ENCODE assay signal across 10 cellular contexts in the genomic region with DNA sequence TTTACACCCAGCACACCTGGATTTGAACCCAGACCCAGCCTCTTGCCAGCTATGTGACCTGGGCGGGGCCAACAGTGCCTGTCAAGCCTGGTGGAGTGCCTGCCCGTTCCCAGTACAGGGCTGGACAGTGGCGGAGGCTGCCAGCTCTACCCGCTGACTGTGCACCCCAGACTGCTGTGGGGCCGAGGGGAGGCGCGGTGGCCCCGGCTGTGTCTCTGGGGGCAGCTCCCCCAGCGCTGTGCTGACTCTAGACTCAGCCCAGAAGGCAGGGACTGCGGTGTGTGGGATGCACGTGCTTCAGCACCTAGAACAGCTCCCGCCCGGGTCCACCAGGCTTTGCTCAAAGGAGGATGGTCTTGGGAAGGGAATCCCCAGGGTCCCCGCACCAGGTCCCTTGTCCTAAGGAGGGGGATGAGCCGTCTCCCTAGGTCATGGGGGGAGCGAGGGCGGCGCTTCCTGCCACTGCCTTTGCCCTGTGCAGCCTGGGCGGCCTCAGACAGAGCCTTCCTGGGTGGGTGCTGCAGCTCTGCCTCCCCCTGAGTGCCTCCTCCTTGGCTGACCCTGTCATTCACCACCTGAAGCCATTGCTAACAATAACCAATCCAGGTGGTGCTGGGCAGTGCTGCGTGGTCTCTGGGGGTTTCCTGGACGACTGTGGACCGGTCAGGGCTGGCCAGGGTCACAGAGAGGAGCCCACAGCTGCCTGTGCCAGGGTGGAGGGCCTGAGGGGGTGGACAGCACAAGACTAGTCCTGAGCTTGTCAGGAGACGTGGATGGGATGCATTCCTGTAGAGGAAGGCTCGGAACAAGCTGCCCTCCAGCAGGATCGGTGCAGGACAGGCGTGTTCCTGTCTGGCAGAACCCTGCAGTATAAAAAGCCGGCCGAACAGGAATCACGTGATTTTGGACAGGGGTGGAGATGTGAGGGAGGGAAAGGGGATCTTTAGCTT. TPM values are rescaled to one million over a fixed set of nuclear protein-coding genes. Genes with fewer than 3 reads are reported as not detected.
DNase-seq lines count a peak whose midpoint lies in the region; ATAC-seq and TF ChIP-seq lines count a peak whose summit lies in the region.
"Had no signal": no experiment of that assay in that cellular context is flagged by ENCODE, and none has a peak within 500 bp of the region (broad histone marks: within the 10 kb centered on the region; RNA-seq: fewer than 3 reads in every experiment).

No MANE protein-coding gene starts in this region.

- H3K27me3 ChIP-seq in sigmoid colon, result peaks cover 6 to 33% (median 23%) of the 10 kb centered on the region in 3 donors

- H3K4me3 ChIP-seq in sigmoid colon, result no peak overlapping the region

- peaks cover 2% of the 10 kb centered on the region for H3K9me3 Mint-ChIP-seq in activated T-cell treated with anti-CD3 and anti-CD28 coated beads, Interleukin-2, amount 50 U/mL, for 24 hours
- H3K9me3 Mint-ChIP-seq in progenitor cell of endocrine pancreas (ENCODE audit: low read depth), result peaks cover 5% of the 10 kb centered on the region

- no peaks in the 10 kb centered on the region for H3K36me3 Mint-ChIP-seq in activated T-cell treated with anti-CD3 and anti-CD28 coated beads, Interleukin-2, amount 50 U/mL, for 24 hours (ENCODE audit: low read depth)
- H3K36me3 Mint-ChIP-seq in progenitor cell of endocrine pancreas (ENCODE audit: insufficient read depth), result no peaks in the 10 kb centered on the region
- H3K36me3 Mint-ChIP-seq: natural killer cell treated with Interleukin-12 subunit alpha and Interleukin-12 subunit beta and Interleukin-15 and Interleukin-18, amount 100 ng/mL, for 72 hours had no signal

- WGBS in sigmoid colon, 2 donors, result 38 to 41% methylated on average over 29 of the region's 29 CpGs

- TF ChIP-seq POLR2A in sigmoid colon (IDR thresholded peaks at IDR 0.05), result no peak

- H3K27me3 Mint-ChIP-seq in activated T-cell treated with anti-CD3 and anti-CD28 coated beads, Interleukin-2, amount 50 U/mL, for 24 hours, result peaks cover 27% of the 10 kb centered on the region
- H3K27me3 Mint-ChIP-seq in progenitor cell of endocrine pancreas, result peaks cover 18% of the 10 kb centered on the region

- no peak overlapping the region for H3K27ac ChIP-seq in sigmoid colon

- no peak overlapping the region for H3K4me3 Mint-ChIP-seq in activated T-cell treated with anti-CD3 and anti-CD28 coated beads, Interleukin-2, amount 50 U/mL, for 24 hours
- H3K4me3 Mint-ChIP-seq in progenitor cell of endocrine pancreas (ENCODE audit: low read depth), result no peak overlapping the region
- H3K4me3 Mint-ChIP-seq: natural killer cell treated with Interleukin-12 subunit alpha and Interleukin-12 subunit beta and Interleukin-15 and Interleukin-18, amount 100 ng/mL, for 72 hours had no signal

- no peaks in the 10 kb centered on the region for H3K36me3 ChIP-seq in sigmoid colon

- peak; percentile 41 for DNase-seq in activated T-cell treated with anti-CD3 and anti-CD28 coated beads, Interleukin-2, amount 50 U/mL, for 24 hours
- no peak for DNase-seq in activated T-cell treated with anti-CD3 and anti-CD28 coated beads, Interleukin-2, amount 50 U/mL, for 48 hours
- DNase-seq in RPMI7951 (ENCODE audit: low read depth) (peak; percentile 33), glomerular visceral epithelial cell (ENCODE audit: extremely low spot score) (peak; percentile 28), progenitor cell of endocrine pancreas (ENCODE audit: low spot score, unreplicated experiment) (peak; percentile 59), sigmoid colon (no peak), HuH-7.5 (ENCODE audit: low spot score) (no peak)
- DNase-seq: caudate nucleus had no signal

- no peak for TF ChIP-seq EP300 in sigmoid colon (IDR thresholded peaks at IDR 0.05)

- intact Hi-C loops in sigmoid colon (cut with DNase I), result no loop called here

- TF ChIP-seq CTCF in progenitor cell of endocrine pancreas (IDR thresholded peaks at IDR 0.05; ENCODE audit: unreplicated experiment) (no peak), sigmoid colon (IDR thresholded peaks at IDR 0.05) (no peak)

- no peak overlapping the region for H3K27ac Mint-ChIP-seq in activated T-cell treated with anti-CD3 and anti-CD28 coated beads, Interleukin-2, amount 50 U/mL, for 24 hours
- no peak overlapping the region for H3K27ac Mint-ChIP-seq in progenitor cell of endocrine pancreas
- H3K27ac Mint-ChIP-seq: natural killer cell treated with Interleukin-12 subunit alpha and Interleukin-12 subunit beta and Interleukin-15 and Interleukin-18, amount 100 ng/mL, for 72 hours had no signal

- no peaks in the 10 kb centered on the region for H3K9me3 ChIP-seq in sigmoid colon

- no peaks in the 10 kb centered on the region for H3K4me1 ChIP-seq in sigmoid colon

- H3K4me1 Mint-ChIP-seq in activated T-cell treated with anti-CD3 and anti-CD28 coated beads, Interleukin-2, amount 50 U/mL, for 24 hours (ENCODE audit: low read depth), result peaks cover 2% of the 10 kb centered on the region
- H3K4me1 Mint-ChIP-seq in progenitor cell of endocrine pancreas (ENCODE audit: low read depth), result no peaks in the 10 kb centered on the region

- no peak for ATAC-seq in GM21526 (IDR thresholded peaks at IDR 0.05; ENCODE audit: low FRiP score, unreplicated experiment)

RNA-seq across cellular contexts. Expression of gene TMEM255B, which starts 18.6 kb away (rescaled TPM):
- 0.60 and 0.78 TPM in 2 replicates for total RNA-seq in RPMI7951 (2014; rRNA removed; shearing (Covaris generic))
- total RNA-seq in progenitor cell of endocrine pancreas (0.91 and 1.5 TPM in 2 replicates), sigmoid colon (10 to 100 TPM in 2 of 4 donors, 1 to 10 TPM in 1, under 1 TPM in 1; 0.99 to 11.1 (median 7.3) TPM)
- polyA plus RNA-seq in sigmoid colon, result 1 to 10 TPM in 2 of 3 donors, under 1 TPM in 1; 0.60 to 4.6 (median 1.8) TPM

Comparison
In these comparisons a context has a peak if more than half of its experiments do, and no peak if none do; other contexts are left out.
1. DNase-seq: peak in activated T-cell treated with anti-CD3 and anti-CD28 coated beads, Interleukin-2, amount 50 U/mL, for 24 hours (single experiment), RPMI7951 (single experiment), glomerular visceral epithelial cell (single experiment) and progenitor cell of endocrine pancreas (single experiment); none in activated T-cell treated with anti-CD3 and anti-CD28 coated beads, Interleukin-2, amount 50 U/mL, for 48 hours (0 of 2), sigmoid colon (single experiment) and HuH-7.5 (single experiment).